19 cellular contexts compared by ENCODE assay signal in genomic region chr21:43911015-43911934, GRCh38. TPM values are rescaled to one million over a fixed set of nuclear protein-coding genes. Genes with fewer than 3 reads are reported as not detected.
DNase-seq lines count a peak whose midpoint lies in the region; ATAC-seq and TF ChIP-seq lines count a peak whose summit lies in the region.
"Had no signal": no experiment of that assay in that cellular context is flagged by ENCODE, and none has a peak within 500 bp of the region (broad histone marks: within the 10 kb centered on the region; RNA-seq: fewer than 3 reads in every experiment).

No MANE protein-coding gene starts in this region.

- dilution Hi-C loops in mammary epithelial cell (cut with HindIII; ENCODE audit: low sequenced_read_pairs) = no loop called here

- DNase-seq in mammary epithelial cell (peak; percentile 11), MCF 10A (ENCODE audit: unreplicated experiment) (no peak), heart left ventricle (peak in 3 of 5 donors; percentile 61 to 67 (median 65)), type B pancreatic cell (ENCODE audit: extremely low spot score, unreplicated experiment) (no peak)
- peak in 1 of 10 donors; percentile 57 for DNase-seq in naive thymus-derived CD8-positive, alpha-beta T cell
- DNase-seq in CD4-positive, alpha-beta T cell = no peak
- no peak for DNase-seq in CD4-positive, alpha-beta memory T cell
- DNase-seq: activated CD4-positive, alpha-beta T cell treated with anti-CD3 and anti-CD28 coated beads for 1 hour; activated naive CD4-positive, alpha-beta T cell; NCI-H187; SHP77 treated with DMSO at 0.1 percent for 48 hours; T-helper 2 cell had no signal

- H3K36me3 ChIP-seq in mammary epithelial cell (ENCODE audit: insufficient read depth, low read length) (no peaks in the 10 kb centered on the region), heart left ventricle (peaks cover 0 to 20% (median 5%) of the 10 kb centered on the region in 9 donors)
- H3K36me3 ChIP-seq in CD4-positive, alpha-beta memory T cell (ENCODE audit: insufficient read depth, low read length) = peaks cover 9% of the 10 kb centered on the region
- H3K36me3 ChIP-seq: vagina had no signal

- TF ChIP-seq CTCF in mammary epithelial cell (conservative IDR thresholded peaks at IDR 0.05 in 1 of 2, IDR thresholded peaks at IDR 0.05 in 1 of 2; ENCODE audit: extremely low read depth in 1 of 2, insufficient read depth in 1 of 2, low read depth in 1 of 2, low read length in 2 of 2) (no peak), MCF 10A (IDR thresholded peaks at IDR 0.05; ENCODE audit: unreplicated experiment) (no peak), heart left ventricle (IDR thresholded peaks at IDR 0.05) (peak in 1 of 12 donors; percentile 8), type B pancreatic cell (conservative IDR thresholded peaks at IDR 0.05) (no peak)
- no peak for TF ChIP-seq CTCF in CD4-positive, alpha-beta T cell (IDR thresholded peaks at IDR 0.05)

- in situ Hi-C loops in mammary epithelial cell (cut with MboI; ENCODE audit: low sequenced_read_pairs in 2 of 2) = no loop called here

- BruUV-seq in mammary epithelial cell (replicated peaks; lab: Mats Ljungman, UMichigan) (no TSS peak), MCF 10A (replicated peaks; lab: Mats Ljungman, UMichigan) (no TSS peak)

- H3K4me3 Mint-ChIP-seq in MCF 10A (ENCODE audit: unreplicated experiment) (no peak overlapping the region), type B pancreatic cell (no peak overlapping the region)
- no peak overlapping the region for H3K4me3 Mint-ChIP-seq in naive thymus-derived CD8-positive, alpha-beta T cell
- H3K4me3 Mint-ChIP-seq in CD4-positive, alpha-beta T cell = no peak overlapping the region
- H3K4me3 Mint-ChIP-seq in CD4-positive, alpha-beta memory T cell = no peak overlapping the region
- H3K4me3 Mint-ChIP-seq: dendritic cell treated with granulocyte-macrophage colony-stimulating factor and Interleukin-4, amounts not matched to agents 40 ng/mL and 50 ng/mL, for 4 days; stimulated activated naive CD8-positive, alpha-beta T cell treated with anti-CD3 and anti-CD28 coated beads, Interleukin-15, Interleukin-2, amounts not matched to agents 100 ng/mL and 50 ng/mL, for 24 hours had no signal

- POLR2A ChIA-PET in MCF 10A (lab: Yijun Ruan, JAX) = no interaction called here
- POLR2A ChIA-PET in naive thymus-derived CD8-positive, alpha-beta T cell (lab: Charles Lee) = no interaction called here
- POLR2A ChIA-PET in CD4-positive, alpha-beta T cell (lab: Charles Lee) = no interaction called here
- POLR2A ChIA-PET in CD4-positive, alpha-beta memory T cell (lab: Charles Lee; ENCODE audit: partially characterized antibody) = interaction anchor here (0.5 kb wide), 1 partner anchor 20 kb away, joined by 3 read pairs; no protein-coding TSS in a partner anchor

- H3K36me3 Mint-ChIP-seq in MCF 10A (ENCODE audit: insufficient read depth, unreplicated experiment) = peaks cover 15% of the 10 kb centered on the region
- H3K36me3 Mint-ChIP-seq in naive thymus-derived CD8-positive, alpha-beta T cell = peaks cover 9 to 23% (median 12%) of the 10 kb centered on the region in 3 donors
- peaks cover 13% of the 10 kb centered on the region for H3K36me3 Mint-ChIP-seq in type B pancreatic cell
- peaks cover 50% of the 10 kb centered on the region for H3K36me3 Mint-ChIP-seq in CD4-positive, alpha-beta T cell (ENCODE audit: low read depth)
- peaks cover 31 to 35% of the 10 kb centered on the region in 2 donors for H3K36me3 Mint-ChIP-seq in CD4-positive, alpha-beta memory T cell

- TF ChIP-seq POLR2A in heart left ventricle (IDR thresholded peaks at IDR 0.05) = no peak

- H3K27ac Mint-ChIP-seq in MCF 10A (ENCODE audit: low read depth, unreplicated experiment) = no peak overlapping the region
- peak overlapping the region in 6 of 10 donors; percentile 8 to 85 (median 35) for H3K27ac Mint-ChIP-seq in naive thymus-derived CD8-positive, alpha-beta T cell
- H3K27ac Mint-ChIP-seq in type B pancreatic cell = peak overlapping the region; percentile 32
- no peak overlapping the region for H3K27ac Mint-ChIP-seq in CD4-positive, alpha-beta T cell
- H3K27ac Mint-ChIP-seq in CD4-positive, alpha-beta memory T cell = peak overlapping the region in 1 of 7 donors; percentile 24
- H3K27ac Mint-ChIP-seq: dendritic cell treated with granulocyte-macrophage colony-stimulating factor and Interleukin-4, amounts not matched to agents 40 ng/mL and 50 ng/mL, for 4 days; stimulated activated naive CD8-positive, alpha-beta T cell treated with anti-CD3 and anti-CD28 coated beads, Interleukin-15, Interleukin-2, amounts not matched to agents 100 ng/mL and 50 ng/mL, for 24 hours had no signal

- H3K27me3 Mint-ChIP-seq in MCF 10A (ENCODE audit: insufficient read depth, unreplicated experiment) (no peaks in the 10 kb centered on the region), type B pancreatic cell (no peaks in the 10 kb centered on the region)
- no peaks in the 10 kb centered on the region for H3K27me3 Mint-ChIP-seq in naive thymus-derived CD8-positive, alpha-beta T cell
- H3K27me3 Mint-ChIP-seq in CD4-positive, alpha-beta T cell = no peaks in the 10 kb centered on the region
- H3K27me3 Mint-ChIP-seq in CD4-positive, alpha-beta memory T cell = no peaks in the 10 kb centered on the region
- H3K27me3 Mint-ChIP-seq: stimulated activated naive CD8-positive, alpha-beta T cell treated with anti-CD3 and anti-CD28 coated beads, Interleukin-15, Interleukin-2, amounts not matched to agents 100 ng/mL and 50 ng/mL, for 24 hours had no signal

- H3K4me3 ChIP-seq in mammary epithelial cell (replicated peaks in 1 of 3; ENCODE audit: insufficient read depth in 1 of 3, low read depth in 2 of 3, low read length in 3 of 3) (no peak overlapping the region), heart left ventricle (no peak overlapping the region)
- H3K4me3 ChIP-seq in CD4-positive, alpha-beta memory T cell (ENCODE audit: low read length in 2 of 2) = no peak overlapping the region
- H3K4me3 ChIP-seq: A549, vagina had no signal

- intact Hi-C loops in mammary epithelial cell (cut with micrococcal nuclease) = no loop called here
- intact Hi-C loops in MCF 10A (cut with micrococcal nuclease) = no loop called here
- intact Hi-C loops in heart left ventricle (cut with DNase I) = loop anchor here in 1 of 10 donors (5.0 kb wide), 1 partner anchor 44 kb away; the partner anchor contains the start of gene AGPAT3
- intact Hi-C loops in CD4-positive, alpha-beta T cell (cut with DNase I, micrococcal nuclease) = no loop called here
- intact Hi-C loops in CD4-positive, alpha-beta memory T cell (cut with micrococcal nuclease) = no loop called here

- peak overlapping the region; percentile 49 for H2AFZ ChIP-seq in mammary epithelial cell (ENCODE audit: low read depth, low read length)
- H2AFZ ChIP-seq: parathyroid adenoma had no signal

- no peak overlapping the region for H3K9ac ChIP-seq in mammary epithelial cell (ENCODE audit: insufficient read depth, low read length)
- H3K9ac ChIP-seq: parathyroid adenoma had no signal

- H4K20me1 ChIP-seq in mammary epithelial cell (ENCODE audit: insufficient read depth, low read length) = no peaks in the 10 kb centered on the region

- H3K27me3 ChIP-seq in mammary epithelial cell (ENCODE audit: insufficient read depth, low read length) = no peaks in the 10 kb centered on the region
- H3K27me3 ChIP-seq in heart left ventricle = no peaks in the 10 kb centered on the region
- no peaks in the 10 kb centered on the region for H3K27me3 ChIP-seq in CD4-positive, alpha-beta T cell (ENCODE audit: control insufficient read depth, insufficient read depth, low read length)
- H3K27me3 ChIP-seq in CD4-positive, alpha-beta memory T cell (ENCODE audit: insufficient read depth, low read length) = no peaks in the 10 kb centered on the region
- H3K27me3 ChIP-seq: vagina had no signal

- H3K9me3 Mint-ChIP-seq in MCF 10A (ENCODE audit: unreplicated experiment) (peaks cover 7% of the 10 kb centered on the region), type B pancreatic cell (peaks cover 7% of the 10 kb centered on the region)
- H3K9me3 Mint-ChIP-seq in naive thymus-derived CD8-positive, alpha-beta T cell = peaks cover 0 to 10% (median 4%) of the 10 kb centered on the region in 9 donors
- peaks cover 6% of the 10 kb centered on the region for H3K9me3 Mint-ChIP-seq in CD4-positive, alpha-beta T cell
- peaks cover 0 to 8% (median 5%) of the 10 kb centered on the region in 8 donors for H3K9me3 Mint-ChIP-seq in CD4-positive, alpha-beta memory T cell

- CTCF ChIA-PET in mammary epithelial cell (lab: Charles Lee; ENCODE audit: low non-redundant PET) (no interaction called here), MCF 10A (lab: Yijun Ruan, JAX) (interaction anchor here (0.6 kb wide), 1 partner anchor 189 kb away, joined by 3 read pairs; no protein-coding TSS in a partner anchor)
- CTCF ChIA-PET in CD4-positive, alpha-beta T cell (lab: Charles Lee) = no interaction called here
- CTCF ChIA-PET in CD4-positive, alpha-beta memory T cell (lab: Charles Lee; ENCODE audit: partially characterized antibody) = no interaction called here

- H3K4me1 ChIP-seq in mammary epithelial cell (ENCODE audit: insufficient read depth, low read length) (peaks cover 9% of the 10 kb centered on the region), heart left ventricle (peaks cover 0 to 52% (median 20%) of the 10 kb centered on the region in 12 donors)
- H3K4me1 ChIP-seq in CD4-positive, alpha-beta memory T cell (ENCODE audit: insufficient read depth, low read length) = peaks cover 14% of the 10 kb centered on the region
- H3K4me1 ChIP-seq: A549 had no signal

- H3K4me2 ChIP-seq in mammary epithelial cell (ENCODE audit: insufficient read depth, low read depth, low read length) = peak overlapping the region; percentile 23
- H3K4me2 ChIP-seq: A549 had no signal

- H3K79me2 ChIP-seq in mammary epithelial cell (ENCODE audit: insufficient read depth, low read length) = no peaks in the 10 kb centered on the region

- WGBS in mammary epithelial cell (ENCODE audit: low coverage, missing lambda C conversion rate) = 34% methylated on average over 18 of the region's 21 CpGs
- 64 to 74% (median 70%) methylated on average over 19 to 21 of the region's 21 CpGs for WGBS in heart left ventricle, 4 donors

- H3K4me1 Mint-ChIP-seq in MCF 10A (ENCODE audit: insufficient read depth, unreplicated experiment) = peaks cover 7% of the 10 kb centered on the region
- H3K4me1 Mint-ChIP-seq in naive thymus-derived CD8-positive, alpha-beta T cell = peaks cover 21 to 38% (median 32%) of the 10 kb centered on the region in 4 donors
- H3K4me1 Mint-ChIP-seq in type B pancreatic cell (ENCODE audit: unreplicated experiment) = peaks cover 38% of the 10 kb centered on the region
- H3K4me1 Mint-ChIP-seq in CD4-positive, alpha-beta T cell (ENCODE audit: low read depth) = peaks cover 39% of the 10 kb centered on the region
- H3K4me1 Mint-ChIP-seq in CD4-positive, alpha-beta memory T cell = peaks cover 19 to 42% (median 31%) of the 10 kb centered on the region in 4 donors

- ATAC-seq in heart left ventricle (peak; percentile 38 to 83 (median 70)), GM18517 (IDR thresholded peaks at IDR 0.05; ENCODE audit: unreplicated experiment) (no peak)
- no peak for ATAC-seq in naive thymus-derived CD8-positive, alpha-beta T cell
- no peak for ATAC-seq in CD4-positive, alpha-beta T cell (ENCODE audit: poor library complexity)
- ATAC-seq: A549 had no signal

- H3K27ac ChIP-seq in mammary epithelial cell (ENCODE audit: insufficient read depth, low read depth, low read length) (no peak overlapping the region), heart left ventricle (peak overlapping the region in 6 of 12 donors; percentile 16 to 73 (median 52))
- no peak overlapping the region for H3K27ac ChIP-seq in CD4-positive, alpha-beta T cell (ENCODE audit: low read depth, low read length)
- H3K27ac ChIP-seq in CD4-positive, alpha-beta memory T cell (ENCODE audit: low read depth, low read length) = no peak overlapping the region
- H3K27ac ChIP-seq: A549, epithelial cell of prostate, parathyroid adenoma, vagina had no signal

- no peaks in the 10 kb centered on the region for H3K9me3 ChIP-seq in mammary epithelial cell (replicated peaks; ENCODE audit: insufficient read depth, low read length)
- H3K9me3 ChIP-seq in heart left ventricle = peaks cover 0 to 16% (median 3%) of the 10 kb centered on the region in 12 donors
- H3K9me3 ChIP-seq in CD4-positive, alpha-beta T cell (ENCODE audit: control insufficient read depth, low read length) = peaks cover 9% of the 10 kb centered on the region
- no peaks in the 10 kb centered on the region for H3K9me3 ChIP-seq in CD4-positive, alpha-beta memory T cell (ENCODE audit: control insufficient read depth in 1 of 2, low read length in 2 of 2)
- H3K9me3 ChIP-seq: A549, vagina had no signal

RNA-seq across cellular contexts. Expression of gene AGPAT3, which starts 46.3 kb away (rescaled TPM):
- total RNA-seq in mammary epithelial cell = 10 to 100 TPM; 32.5 to 35.8 TPM
- polyA plus RNA-seq in mammary epithelial cell = 13.1 TPM
- polyA minus RNA-seq in mammary epithelial cell = 49.0 TPM
- total RNA-seq in MCF 10A (2022) = 58.3 and 70.6 TPM in 2 replicates
- 10 to 100 TPM; 48.7 to 86.0 (median 65.5) TPM for total RNA-seq in heart left ventricle
- 10 to 100 TPM; 26.6 to 51.3 TPM for polyA plus RNA-seq in heart left ventricle
- total RNA-seq in naive thymus-derived CD8-positive, alpha-beta T cell = 10 to 100 TPM; 59.0 TPM
- 10 to 100 TPM; 10.9 to 18.0 (median 13.2) TPM for polyA plus RNA-seq in naive thymus-derived CD8-positive, alpha-beta T cell
- total RNA-seq in type B pancreatic cell (ENCODE audit: low replicate concordance) = 57.6 and 59.2 TPM in 2 replicates
- 10 to 100 TPM; 40.8 to 43.4 TPM for total RNA-seq in CD4-positive, alpha-beta T cell
- total RNA-seq in CD4-positive, alpha-beta memory T cell = 10 to 100 TPM; 72.4 to 76.7 TPM
- polyA plus RNA-seq in CD4-positive, alpha-beta memory T cell = 10 to 100 TPM; 16.0 to 21.0 TPM

Comparison
In these comparisons a context has a peak if more than half of its experiments do, and no peak if none do; other contexts are left out.
1. DNase-seq: peak in mammary epithelial cell (single experiment) and heart left ventricle (3 of 5); none in MCF 10A (single experiment), type B pancreatic cell (single experiment), CD4-positive, alpha-beta T cell (0 of 10) and CD4-positive, alpha-beta memory T cell (0 of 5).
2. H3K27ac Mint-ChIP-seq: peak in naive thymus-derived CD8-positive, alpha-beta T cell (6 of 10) and type B pancreatic cell (single experiment); none in MCF 10A (single experiment) and CD4-positive, alpha-beta T cell (single experiment).
3. ATAC-seq: peak in heart left ventricle (4 of 4); none in naive thymus-derived CD8-positive, alpha-beta T cell (0 of 2), CD4-positive, alpha-beta T cell (single experiment) and GM18517 (single experiment).